Comparison of ENCODE assay signal across 3 cellular contexts in the genomic region with DNA sequence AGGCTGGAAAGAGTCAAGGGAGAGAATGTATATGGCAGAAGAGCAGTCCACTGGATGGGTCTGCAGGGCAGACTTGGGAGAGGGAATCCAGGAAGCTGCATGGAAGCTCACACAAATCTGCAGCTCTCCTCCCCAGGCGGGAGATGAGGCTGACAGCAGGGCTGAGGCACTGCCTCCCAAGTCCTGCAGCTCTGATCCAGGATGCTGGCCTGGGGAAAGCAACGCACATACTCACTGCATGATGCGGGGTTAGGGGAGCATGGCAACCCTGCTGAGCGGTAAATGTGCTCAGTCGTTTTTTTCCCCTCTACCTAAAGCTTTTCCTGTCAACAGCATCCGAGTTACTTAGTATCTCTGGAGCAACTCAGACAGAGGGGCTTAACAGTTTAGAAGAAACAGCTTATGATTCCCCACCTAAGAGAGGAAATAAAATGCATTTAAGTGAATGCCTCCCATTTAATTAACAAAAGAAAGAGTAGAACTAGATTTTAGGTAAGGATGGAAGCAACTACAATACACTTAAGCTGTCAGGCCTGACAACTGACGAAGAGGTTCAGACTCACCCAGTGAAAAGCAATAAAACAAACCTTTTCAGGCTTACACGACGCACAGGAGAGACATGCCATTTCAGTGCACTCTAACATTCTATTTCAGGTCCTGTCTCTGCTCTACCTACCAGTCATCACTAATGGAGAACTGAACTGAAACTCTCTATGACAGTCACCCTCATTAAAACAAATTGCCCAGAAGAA.
TF ChIP-seq lines count a peak whose summit lies in the region.

No MANE protein-coding gene starts in this region.

TF ChIP-seq in SK-N-SH, 30 proteins besides CTCF, POLR2A, EP300 and RAD21:
- TF ChIP-seq FOXJ3 (CRISPR knock-in tag; IDR thresholded peaks at IDR 0.05) = no peak
- TF ChIP-seq ELF1 (IDR thresholded peaks at IDR 0.05) = no peak
- no peak for TF ChIP-seq RFX5 (IDR thresholded peaks at IDR 0.05; ENCODE audit: low read length)
- TF ChIP-seq YY1 (IDR thresholded peaks at IDR 0.05; ENCODE audit: low read depth) = no peak
- no peak for TF ChIP-seq CHD2 (IDR thresholded peaks at IDR 0.05; ENCODE audit: low read length, partially characterized antibody)
- no peak for TF ChIP-seq TEAD4 (IDR thresholded peaks at IDR 0.05; ENCODE audit: borderline replicate concordance, insufficient read depth)
- TF ChIP-seq, protein P1, sequence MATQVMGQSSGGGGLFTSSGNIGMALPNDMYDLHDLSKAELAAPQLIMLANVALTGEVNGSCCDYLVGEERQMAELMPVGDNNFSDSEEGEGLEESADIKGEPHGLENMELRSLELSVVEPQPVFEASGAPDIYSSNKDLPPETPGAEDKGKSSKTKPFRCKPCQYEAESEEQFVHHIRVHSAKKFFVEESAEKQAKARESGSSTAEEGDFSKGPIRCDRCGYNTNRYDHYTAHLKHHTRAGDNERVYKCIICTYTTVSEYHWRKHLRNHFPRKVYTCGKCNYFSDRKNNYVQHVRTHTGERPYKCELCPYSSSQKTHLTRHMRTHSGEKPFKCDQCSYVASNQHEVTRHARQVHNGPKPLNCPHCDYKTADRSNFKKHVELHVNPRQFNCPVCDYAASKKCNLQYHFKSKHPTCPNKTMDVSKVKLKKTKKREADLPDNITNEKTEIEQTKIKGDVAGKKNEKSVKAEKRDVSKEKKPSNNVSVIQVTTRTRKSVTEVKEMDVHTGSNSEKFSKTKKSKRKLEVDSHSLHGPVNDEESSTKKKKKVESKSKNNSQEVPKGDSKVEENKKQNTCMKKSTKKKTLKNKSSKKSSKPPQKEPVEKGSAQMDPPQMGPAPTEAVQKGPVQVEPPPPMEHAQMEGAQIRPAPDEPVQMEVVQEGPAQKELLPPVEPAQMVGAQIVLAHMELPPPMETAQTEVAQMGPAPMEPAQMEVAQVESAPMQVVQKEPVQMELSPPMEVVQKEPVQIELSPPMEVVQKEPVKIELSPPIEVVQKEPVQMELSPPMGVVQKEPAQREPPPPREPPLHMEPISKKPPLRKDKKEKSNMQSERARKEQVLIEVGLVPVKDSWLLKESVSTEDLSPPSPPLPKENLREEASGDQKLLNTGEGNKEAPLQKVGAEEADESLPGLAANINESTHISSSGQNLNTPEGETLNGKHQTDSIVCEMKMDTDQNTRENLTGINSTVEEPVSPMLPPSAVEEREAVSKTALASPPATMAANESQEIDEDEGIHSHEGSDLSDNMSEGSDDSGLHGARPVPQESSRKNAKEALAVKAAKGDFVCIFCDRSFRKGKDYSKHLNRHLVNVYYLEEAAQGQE (IDR thresholded peaks at IDR 0.05; ENCODE audit: low read depth, low read length) = no peak
- TF ChIP-seq, protein P2, sequence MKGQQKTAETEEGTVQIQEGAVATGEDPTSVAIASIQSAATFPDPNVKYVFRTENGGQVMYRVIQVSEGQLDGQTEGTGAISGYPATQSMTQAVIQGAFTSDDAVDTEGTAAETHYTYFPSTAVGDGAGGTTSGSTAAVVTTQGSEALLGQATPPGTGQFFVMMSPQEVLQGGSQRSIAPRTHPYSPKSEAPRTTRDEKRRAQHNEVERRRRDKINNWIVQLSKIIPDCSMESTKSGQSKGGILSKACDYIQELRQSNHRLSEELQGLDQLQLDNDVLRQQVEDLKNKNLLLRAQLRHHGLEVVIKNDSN (IDR thresholded peaks at IDR 0.05; ENCODE audit: borderline replicate concordance, low read depth) = no peak
- TF ChIP-seq MEF2A (IDR thresholded peaks at IDR 0.05; ENCODE audit: borderline replicate concordance, low read depth) = no peak

TF ChIP-seq in SK-N-SH treated with all-trans-retinoic acid at 6 μM for 48 hours, 23 proteins besides CTCF, POLR2A, EP300 and RAD21 (continues in another document):
- no peak for TF ChIP-seq ZNF565 (CRISPR knock-in tag; conservative IDR thresholded peaks at IDR 0.05; ENCODE audit: low read depth)
- TF ChIP-seq ZFP30 (CRISPR knock-in tag; IDR thresholded peaks at IDR 0.05) = no peak
- no peak for TF ChIP-seq SNAI2 (CRISPR knock-in tag; IDR thresholded peaks at IDR 0.05)
- TF ChIP-seq, protein P3, sequence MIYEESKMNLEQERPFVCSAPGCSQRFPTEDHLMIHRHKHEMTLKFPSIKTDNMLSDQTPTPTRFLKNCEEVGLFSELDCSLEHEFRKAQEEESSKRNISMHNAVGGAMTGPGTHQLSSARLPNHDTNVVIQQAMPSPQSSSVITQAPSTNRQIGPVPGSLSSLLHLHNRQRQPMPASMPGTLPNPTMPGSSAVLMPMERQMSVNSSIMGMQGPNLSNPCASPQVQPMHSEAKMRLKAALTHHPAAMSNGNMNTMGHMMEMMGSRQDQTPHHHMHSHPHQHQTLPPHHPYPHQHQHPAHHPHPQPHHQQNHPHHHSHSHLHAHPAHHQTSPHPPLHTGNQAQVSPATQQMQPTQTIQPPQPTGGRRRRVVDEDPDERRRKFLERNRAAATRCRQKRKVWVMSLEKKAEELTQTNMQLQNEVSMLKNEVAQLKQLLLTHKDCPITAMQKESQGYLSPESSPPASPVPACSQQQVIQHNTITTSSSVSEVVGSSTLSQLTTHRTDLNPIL (CRISPR knock-in tag; IDR thresholded peaks at IDR 0.05; ENCODE audit: low read depth) = no peak
- TF ChIP-seq ZC3H10 (CRISPR knock-in tag; IDR thresholded peaks at IDR 0.05) = no peak
- TF ChIP-seq TCF4 (CRISPR knock-in tag; IDR thresholded peaks at IDR 0.05; ENCODE audit: borderline replicate concordance) = no peak
- TF ChIP-seq GLIS3 (CRISPR knock-in tag; IDR thresholded peaks at IDR 0.05) = no peak
- TF ChIP-seq, protein P4, sequence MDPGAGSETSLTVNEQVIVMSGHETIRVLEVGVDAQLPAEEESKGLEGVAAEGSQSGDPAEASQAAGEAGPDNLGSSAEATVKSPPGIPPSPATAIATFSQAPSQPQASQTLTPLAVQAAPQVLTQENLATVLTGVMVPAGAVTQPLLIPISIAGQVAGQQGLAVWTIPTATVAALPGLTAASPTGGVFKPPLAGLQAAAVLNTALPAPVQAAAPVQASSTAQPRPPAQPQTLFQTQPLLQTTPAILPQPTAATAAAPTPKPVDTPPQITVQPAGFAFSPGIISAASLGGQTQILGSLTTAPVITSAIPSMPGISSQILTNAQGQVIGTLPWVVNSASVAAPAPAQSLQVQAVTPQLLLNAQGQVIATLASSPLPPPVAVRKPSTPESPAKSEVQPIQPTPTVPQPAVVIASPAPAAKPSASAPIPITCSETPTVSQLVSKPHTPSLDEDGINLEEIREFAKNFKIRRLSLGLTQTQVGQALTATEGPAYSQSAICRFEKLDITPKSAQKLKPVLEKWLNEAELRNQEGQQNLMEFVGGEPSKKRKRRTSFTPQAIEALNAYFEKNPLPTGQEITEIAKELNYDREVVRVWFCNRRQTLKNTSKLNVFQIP (CRISPR knock-in tag; IDR thresholded peaks at IDR 0.05; ENCODE audit: borderline replicate concordance, low read depth) = no peak
- TF ChIP-seq RARB (CRISPR knock-in tag; IDR thresholded peaks at IDR 0.05) = no peak
- TF ChIP-seq ZFP3 (CRISPR knock-in tag; IDR thresholded peaks at IDR 0.05) = no peak
- TF ChIP-seq CSDC2 (CRISPR knock-in tag; IDR thresholded peaks at IDR 0.05) = no peak
- TF ChIP-seq ARNTL (CRISPR knock-in tag; IDR thresholded peaks at IDR 0.05; ENCODE audit: borderline replicate concordance, low read depth) = no peak
- TF ChIP-seq, protein P5, sequence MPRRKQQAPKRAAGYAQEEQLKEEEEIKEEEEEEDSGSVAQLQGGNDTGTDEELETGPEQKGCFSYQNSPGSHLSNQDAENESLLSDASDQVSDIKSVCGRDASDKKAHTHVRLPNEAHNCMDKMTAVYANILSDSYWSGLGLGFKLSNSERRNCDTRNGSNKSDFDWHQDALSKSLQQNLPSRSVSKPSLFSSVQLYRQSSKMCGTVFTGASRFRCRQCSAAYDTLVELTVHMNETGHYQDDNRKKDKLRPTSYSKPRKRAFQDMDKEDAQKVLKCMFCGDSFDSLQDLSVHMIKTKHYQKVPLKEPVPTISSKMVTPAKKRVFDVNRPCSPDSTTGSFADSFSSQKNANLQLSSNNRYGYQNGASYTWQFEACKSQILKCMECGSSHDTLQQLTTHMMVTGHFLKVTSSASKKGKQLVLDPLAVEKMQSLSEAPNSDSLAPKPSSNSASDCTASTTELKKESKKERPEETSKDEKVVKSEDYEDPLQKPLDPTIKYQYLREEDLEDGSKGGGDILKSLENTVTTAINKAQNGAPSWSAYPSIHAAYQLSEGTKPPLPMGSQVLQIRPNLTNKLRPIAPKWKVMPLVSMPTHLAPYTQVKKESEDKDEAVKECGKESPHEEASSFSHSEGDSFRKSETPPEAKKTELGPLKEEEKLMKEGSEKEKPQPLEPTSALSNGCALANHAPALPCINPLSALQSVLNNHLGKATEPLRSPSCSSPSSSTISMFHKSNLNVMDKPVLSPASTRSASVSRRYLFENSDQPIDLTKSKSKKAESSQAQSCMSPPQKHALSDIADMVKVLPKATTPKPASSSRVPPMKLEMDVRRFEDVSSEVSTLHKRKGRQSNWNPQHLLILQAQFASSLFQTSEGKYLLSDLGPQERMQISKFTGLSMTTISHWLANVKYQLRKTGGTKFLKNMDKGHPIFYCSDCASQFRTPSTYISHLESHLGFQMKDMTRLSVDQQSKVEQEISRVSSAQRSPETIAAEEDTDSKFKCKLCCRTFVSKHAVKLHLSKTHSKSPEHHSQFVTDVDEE (CRISPR knock-in tag; IDR thresholded peaks at IDR 0.05) = no peak
- no peak for TF ChIP-seq PPARA (CRISPR knock-in tag; IDR thresholded peaks at IDR 0.05; ENCODE audit: borderline replicate concordance)
- no peak for TF ChIP-seq TOX (CRISPR knock-in tag; IDR thresholded peaks at IDR 0.05; ENCODE audit: borderline replicate concordance)
- no peak for TF ChIP-seq OSR1 (CRISPR knock-in tag; IDR thresholded peaks at IDR 0.05)
- TF ChIP-seq BACH2 (CRISPR knock-in tag; IDR thresholded peaks at IDR 0.05; ENCODE audit: borderline replicate concordance) = no peak

TF ChIP-seq in K562, 482 proteins besides CTCF, POLR2A, EP300 and RAD21:
- TF ChIP-seq, protein P6, sequence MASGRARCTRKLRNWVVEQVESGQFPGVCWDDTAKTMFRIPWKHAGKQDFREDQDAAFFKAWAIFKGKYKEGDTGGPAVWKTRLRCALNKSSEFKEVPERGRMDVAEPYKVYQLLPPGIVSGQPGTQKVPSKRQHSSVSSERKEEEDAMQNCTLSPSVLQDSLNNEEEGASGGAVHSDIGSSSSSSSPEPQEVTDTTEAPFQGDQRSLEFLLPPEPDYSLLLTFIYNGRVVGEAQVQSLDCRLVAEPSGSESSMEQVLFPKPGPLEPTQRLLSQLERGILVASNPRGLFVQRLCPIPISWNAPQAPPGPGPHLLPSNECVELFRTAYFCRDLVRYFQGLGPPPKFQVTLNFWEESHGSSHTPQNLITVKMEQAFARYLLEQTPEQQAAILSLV (tag; IDR thresholded peaks at IDR 0.05) = no peak
- TF ChIP-seq WHSC1 (IDR thresholded peaks at IDR 0.05; ENCODE audit: low read length) = peak; percentile 83
- TF ChIP-seq, protein P7, sequence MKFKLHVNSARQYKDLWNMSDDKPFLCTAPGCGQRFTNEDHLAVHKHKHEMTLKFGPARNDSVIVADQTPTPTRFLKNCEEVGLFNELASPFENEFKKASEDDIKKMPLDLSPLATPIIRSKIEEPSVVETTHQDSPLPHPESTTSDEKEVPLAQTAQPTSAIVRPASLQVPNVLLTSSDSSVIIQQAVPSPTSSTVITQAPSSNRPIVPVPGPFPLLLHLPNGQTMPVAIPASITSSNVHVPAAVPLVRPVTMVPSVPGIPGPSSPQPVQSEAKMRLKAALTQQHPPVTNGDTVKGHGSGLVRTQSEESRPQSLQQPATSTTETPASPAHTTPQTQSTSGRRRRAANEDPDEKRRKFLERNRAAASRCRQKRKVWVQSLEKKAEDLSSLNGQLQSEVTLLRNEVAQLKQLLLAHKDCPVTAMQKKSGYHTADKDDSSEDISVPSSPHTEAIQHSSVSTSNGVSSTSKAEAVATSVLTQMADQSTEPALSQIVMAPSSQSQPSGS (CRISPR knock-in tag; IDR thresholded peaks at IDR 0.05) = peak; percentile 21; the same call in 1 of the 2 replicates
